In genomic region chr17:69607162-69607834, GRCh38 we compare ENCODE assay signal across 8 cellular contexts.
DNase-seq lines count a peak whose midpoint lies in the region; ATAC-seq and TF ChIP-seq lines count a peak whose summit lies in the region.

No MANE protein-coding gene starts in this region.

- no peaks in the 10 kb centered on the region for H3K27me3 ChIP-seq in neuron (ENCODE audit: insufficient read depth, low read length)

- no peaks in the 10 kb centered on the region for H3K9me3 ChIP-seq in neuron (ENCODE audit: low read length)

- no peaks in the 10 kb centered on the region for H3K36me3 ChIP-seq in neuron (ENCODE audit: insufficient read depth, low read length)

- peak; percentile 88 for ATAC-seq in GM19035 (IDR thresholded peaks at IDR 0.05; ENCODE audit: unreplicated experiment)
- ATAC-seq in HG03103 (IDR thresholded peaks at IDR 0.05; ENCODE audit: low read depth, unreplicated experiment), result peak; percentile 79

- DNase-seq in COLO668 (lab: John Stamatoyannopoulos, UW; ENCODE audit: unreplicated experiment), result peak; percentile 57
- peak; percentile 64 for DNase-seq in NCI-H2081 treated with DMSO at 0.1 percent for 48 hours (lab: John Stamatoyannopoulos, UW)
- DNase-seq in foreskin fibroblast, result peak; percentile 82 to 94
- DNase-seq in stimulated activated naive CD4-positive, alpha-beta T cell treated with Interleukin-2 at 50 U/mL for 16 hours (lab: John Stamatoyannopoulos, UW), result no peak

- no peak overlapping the region for H3K27ac ChIP-seq in VCaP

- H3K4me1 ChIP-seq in neuron (ENCODE audit: insufficient read depth, low read length), result peaks cover 13% of the 10 kb centered on the region

- peak overlapping the region; percentile 78 for H2AFZ ChIP-seq in neuron (ENCODE audit: low read depth, low read length)

- TF ChIP-seq CTCF in VCaP (conservative IDR thresholded peaks at IDR 0.05) (peak; percentile 94), foreskin fibroblast (IDR thresholded peaks at IDR 0.05; ENCODE audit: low read depth, low read length) (peak; percentile 74)

- no peak overlapping the region for H3K4me3 ChIP-seq in foreskin fibroblast (ENCODE audit: low read depth in 1 of 2, low read length in 2 of 2)
- no peak overlapping the region for H3K4me3 ChIP-seq in neuron (ENCODE audit: low read length)
